Comparison of ENCODE assay signal across 8 cellular contexts in genomic region chr19:35901055-35901644, GRCh38. TPM values are rescaled to one million over a fixed set of nuclear protein-coding genes. Genes with fewer than 3 reads are reported as not detected.
DNase-seq lines count a peak whose midpoint lies in the region; ATAC-seq lines count a peak whose summit lies in the region.

No MANE protein-coding gene starts in this region.

- H3K9me3 ChIP-seq in BLaER1 treated with 17β-estradiol and CSF1 and Interleukin-3, amounts not matched to agents 10 nM and 100 nM (replicated peaks in 1 of 11) = no peaks in the 10 kb centered on the region
- H3K9me3 ChIP-seq in muscle layer of duodenum (ENCODE audit: control insufficient read depth in 1 of 2, low read length in 2 of 2) = no peaks in the 10 kb centered on the region

- H3K4me1 ChIP-seq in BLaER1 treated with 17β-estradiol and CSF1 and Interleukin-3, amounts not matched to agents 10 nM and 100 nM = peaks cover 67 to 80% (median 75%) of the 10 kb centered on the region in 10 experiments
- peaks cover 0 to 29% of the 10 kb centered on the region in 2 donors for H3K4me1 ChIP-seq in muscle layer of duodenum (ENCODE audit: control insufficient read depth in 1 of 2, insufficient read depth in 2 of 2, low read length in 2 of 2)

- peak overlapping the region; percentile 78 to 95 (median 86); a peak in 18 of 20 replicates for H3K4me3 ChIP-seq in BLaER1 treated with 17β-estradiol and CSF1 and Interleukin-3, amounts not matched to agents 10 nM and 100 nM
- H3K4me3 ChIP-seq in Jurkat, Clone E6-1 (ENCODE audit: low read length) = peak overlapping the region; percentile 91
- peak overlapping the region in 1 of 2 donors; percentile 92 for H3K4me3 ChIP-seq in muscle layer of duodenum (ENCODE audit: low read depth in 1 of 2, low read length in 2 of 2)

- peaks cover 13 to 50% (median 26%) of the 10 kb centered on the region in 11 experiments for H3K36me3 ChIP-seq in BLaER1 treated with 17β-estradiol and CSF1 and Interleukin-3, amounts not matched to agents 10 nM and 100 nM
- peaks cover 7 to 11% of the 10 kb centered on the region in 2 donors for H3K36me3 ChIP-seq in muscle layer of duodenum (ENCODE audit: control insufficient read depth in 1 of 2, insufficient read depth in 2 of 2, low read length in 2 of 2)

- intact Hi-C loops in left colon (cut with DNase I, micrococcal nuclease) = no loop called here

- H3K9ac ChIP-seq in BLaER1 treated with 17β-estradiol and CSF1 and Interleukin-3, amounts not matched to agents 10 nM and 100 nM = peak overlapping the region; percentile 85 to 92 (median 90)

- in situ Hi-C loops in T47D (cut with HindIII; ENCODE audit: low pct_unique_long_range_greater_than_20kb, low sequenced_read_pairs) (no loop called here), KBM-7 (cut with MboI; ENCODE audit: low pct_unique_long_range_greater_than_20kb, low sequenced_read_pairs) (no loop called here)

- no peaks in the 10 kb centered on the region for H3K27me3 ChIP-seq in BLaER1 treated with 17β-estradiol and CSF1 and Interleukin-3, amounts not matched to agents 10 nM and 100 nM
- H3K27me3 ChIP-seq in muscle layer of duodenum (ENCODE audit: low read depth, low read length) = no peaks in the 10 kb centered on the region

- DNase-seq in Jurkat, Clone E6-1 (ENCODE audit: low read depth, low spot score) = no peak
- DNase-seq in T47D (ENCODE audit: low read depth in 1 of 2, low spot score in 1 of 2) (peak; percentile 10 to 20), globus pallidus (ENCODE audit: low spot score) (no peak), left colon (no peak), KBM-7 (no peak), NCI-H2107 (lab: John Stamatoyannopoulos, UW) (no peak)

- H4K20me1 ChIP-seq in BLaER1 treated with 17β-estradiol and CSF1 and Interleukin-3, amounts not matched to agents 10 nM and 100 nM = peaks cover 0 to 35% (median 26%) of the 10 kb centered on the region in 11 experiments; a peak in 17 of 22 replicates

- no peak for ATAC-seq in left colon

- H3K27ac ChIP-seq in BLaER1 treated with 17β-estradiol and CSF1 and Interleukin-3, amounts not matched to agents 10 nM and 100 nM = peak overlapping the region; percentile 85 to 99 (median 96)
- peak overlapping the region; percentile 80 for H3K27ac ChIP-seq in muscle layer of duodenum (ENCODE audit: low read length)

- H3K4me2 ChIP-seq in BLaER1 treated with 17β-estradiol and CSF1 and Interleukin-3, amounts not matched to agents 10 nM and 100 nM = peak overlapping the region; percentile 89 to 100 (median 99)

RNA-seq across cellular contexts. Expression of gene NFKBID, which starts 0.8 kb away (rescaled TPM):
- 16.1 TPM for polyA plus RNA-seq in Jurkat, Clone E6-1 (2012; ENCODE audit: insufficient read depth, insufficient read length)
- 10 to 100 TPM; 10.0 to 10.1 TPM for total RNA-seq in left colon

RNA-seq across cellular contexts. Expression of gene HCST, which starts 1.2 kb away (rescaled TPM):
- polyA plus RNA-seq in Jurkat, Clone E6-1 (2012; ENCODE audit: insufficient read depth, insufficient read length) = 30.0 TPM
- total RNA-seq in left colon = 1 to 10 TPM; 1.0 to 6.1 TPM

RNA-seq across cellular contexts. Expression of gene TYROBP, which starts 6.9 kb away (rescaled TPM):
- polyA plus RNA-seq in Jurkat, Clone E6-1 (2012; ENCODE audit: insufficient read depth, insufficient read length) = not detected
- 10 to 100 TPM in 1 of 2 donors, 1 to 10 TPM in 1; 8.2 to 41.3 TPM for total RNA-seq in left colon

RNA-seq across cellular contexts. Expression of gene APLP1, which starts 32.8 kb away (rescaled TPM):
- polyA plus RNA-seq in Jurkat, Clone E6-1 (2012; ENCODE audit: insufficient read depth, insufficient read length) = 23.6 TPM
- total RNA-seq in left colon = 1 to 10 TPM; 1.8 to 4.7 TPM

RNA-seq across cellular contexts. Expression of gene LRFN3, which starts 35.0 kb away (rescaled TPM):
- polyA plus RNA-seq in Jurkat, Clone E6-1 (2012; ENCODE audit: insufficient read depth, insufficient read length) = 17.1 TPM
- 10 to 100 TPM; 12.5 to 14.7 TPM for total RNA-seq in left colon

Comparison
In these comparisons a context has a peak if more than half of its experiments do, and no peak if none do; other contexts are left out.
1. DNase-seq: peak in T47D (2 of 2); none in Jurkat, Clone E6-1 (single experiment), globus pallidus (single experiment), left colon (0 of 2), KBM-7 (single experiment) and NCI-H2107 (single experiment).